8 cellular contexts compared by ENCODE assay signal in genomic region chr14:75279153-75279738, GRCh38. TPM values are rescaled to one million over a fixed set of nuclear protein-coding genes. Genes with fewer than 3 reads are reported as not detected.
DNase-seq lines count a peak whose midpoint lies in the region; ATAC-seq, FAIRE-seq and TF ChIP-seq lines count a peak whose summit lies in the region.

No MANE protein-coding gene starts in this region.

- peak; percentile 56 for DNase-seq in COLO829 (ENCODE audit: low spot score)
- peak; percentile 39 for DNase-seq in RPMI8226
- DNase-seq in heart left ventricle: peak; percentile 82 to 90 (median 84)
- peak; percentile 64 to 85 (median 75) for DNase-seq in pancreas

- ATAC-seq in HG02798 (IDR thresholded peaks at IDR 0.05; ENCODE audit: poor library complexity, unreplicated experiment) (peak; percentile 9), heart left ventricle (peak; percentile 9 to 48 (median 40)), pancreas (peak; percentile 3 to 21 (median 6)), HG03571 (IDR thresholded peaks at IDR 0.05; ENCODE audit: unreplicated experiment) (no peak), HG03196 (IDR thresholded peaks at IDR 0.05; ENCODE audit: unreplicated experiment) (no peak)

- TF ChIP-seq CTCF in heart left ventricle (IDR thresholded peaks at IDR 0.05) (no peak), pancreas (IDR thresholded peaks at IDR 0.05) (no peak)

- FAIRE-seq in pancreas (lab: Jason Lieb, UNC): no peak

- 0 to 1% (median 0%) methylated on average over 38 of the region's 38 CpGs for WGBS in adipose tissue, 3 donors
- 0% methylated on average over 22 to 38 of the region's 38 CpGs for WGBS in heart left ventricle, 4 donors
- 0% methylated on average over 38 of the region's 38 CpGs for WGBS in pancreas, 2 donors

- intact Hi-C loops in heart left ventricle (cut with DNase I) (loop anchor here in 4 of 10 donors (2.0 to 5.0 kb wide), 3 partner anchors 16 to 132 kb away; partner anchors contain the start of gene TMED10 (in 3 of the 4)), pancreas (cut with DNase I) (no loop called here)

- H3K4me3 ChIP-seq in heart left ventricle (peak overlapping the region; percentile 56 to 98 (median 88)), pancreas (peak overlapping the region; percentile 49 to 99 (median 77))

- H3K9me3 ChIP-seq in heart left ventricle (no peaks in the 10 kb centered on the region), pancreas (no peaks in the 10 kb centered on the region)

- H3K4me1 ChIP-seq in heart left ventricle (peaks cover 6 to 71% (median 28%) of the 10 kb centered on the region in 12 donors), pancreas (peaks cover 15 to 36% (median 19%) of the 10 kb centered on the region in 3 donors)

- no peaks in the 10 kb centered on the region for H3K27me3 ChIP-seq in heart left ventricle
- no peaks in the 10 kb centered on the region for H3K27me3 ChIP-seq in pancreas

- H3K27ac ChIP-seq in adipose tissue (ENCODE audit: low read depth, low read length) (peak overlapping the region; percentile 96), heart left ventricle (peak overlapping the region; percentile 91 to 100 (median 99)), pancreas (peak overlapping the region; percentile 99 to 100 (median 100))

- no peak for TF ChIP-seq POLR2A in heart left ventricle (IDR thresholded peaks at IDR 0.05)

- H3K36me3 ChIP-seq in heart left ventricle (peaks cover 0 to 29% (median 18%) of the 10 kb centered on the region in 9 donors), pancreas (peaks cover 0 to 18% (median 0%) of the 10 kb centered on the region in 3 donors)

RNA-seq across cellular contexts. Expression of gene FOS, which starts 0.6 kb away (rescaled TPM):
- 1,000 to 10,000 TPM in 2 of 3 donors, 100 to 1,000 TPM in 1; 170 to 1,921 (median 1,284) TPM for polyA plus RNA-seq in adipose tissue
- 100 to 1,000 TPM in 1 of 9 donors, 10 to 100 TPM in 6, 1 to 10 TPM in 2; 6.5 to 549 (median 28.6) TPM for total RNA-seq in heart left ventricle
- polyA plus RNA-seq in heart left ventricle: 10 to 100 TPM; 24.1 to 49.4 TPM
- 100 to 1,000 TPM in 2 of 6 donors, 10 to 100 TPM in 4; 56.4 to 209 (median 81.4) TPM for total RNA-seq in pancreas
- 100 to 1,000 TPM; 103 to 303 TPM for polyA plus RNA-seq in pancreas

Comparison
In these comparisons a context has a peak if more than half of its experiments do, and no peak if none do; other contexts are left out.
1. ATAC-seq: peak in HG02798 (single experiment), heart left ventricle (4 of 4) and pancreas (4 of 4); none in HG03571 (single experiment) and HG03196 (single experiment).
2. Peak in every context shown above with its lines, with median percentiles within 50 percentile points of each other: DNase-seq and H3K27ac ChIP-seq.